Comparison of ENCODE assay signal across 12 cellular contexts in the genomic region with DNA sequence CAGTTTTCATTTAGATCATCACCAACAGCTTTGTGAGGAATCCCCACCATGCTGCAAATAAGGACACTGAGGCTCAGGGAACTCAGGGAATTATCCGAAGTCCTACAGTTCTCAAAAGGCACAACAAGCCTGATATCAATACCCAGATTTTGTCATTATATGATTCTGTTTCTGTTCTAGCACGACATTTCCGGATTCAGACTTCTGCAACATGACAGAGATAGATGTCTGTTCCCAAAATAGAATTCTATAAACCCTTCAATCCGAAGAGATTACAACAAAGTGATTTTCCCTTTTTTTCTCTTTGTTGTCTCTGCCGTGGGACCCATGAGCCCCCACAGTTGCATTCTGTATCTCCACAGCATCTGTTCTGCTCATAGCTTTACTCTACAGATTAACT.
DNase-seq lines count a peak whose midpoint lies in the region; ATAC-seq and TF ChIP-seq lines count a peak whose summit lies in the region.
"Had no signal": no experiment of that assay in that cellular context is flagged by ENCODE, and none has a peak within 500 bp of the region (broad histone marks: within the 10 kb centered on the region; RNA-seq: fewer than 3 reads in every experiment).

No MANE protein-coding gene starts in this region.

- DNase-seq in T-helper 1 cell (no peak), Peyer's patch (no peak), HT-29 (ENCODE audit: low spot score) (no peak), T-helper 9 cell (no peak)
- no peak for DNase-seq in activated effector memory CD4-positive, alpha-beta T cell treated with anti-CD3 and anti-CD28 coated beads, Interleukin-2, amount 50 U/mL, for 16 hours
- DNase-seq: activated naive CD4-positive, alpha-beta T cell; effector CD8-positive, alpha-beta T cell; OCI-M1 had no signal

- peak overlapping the region; percentile 70 for H3K27ac Mint-ChIP-seq in T-helper 1 cell treated with Interleukin-12 subunit alpha and Interleukin-12 subunit beta and Interleukin-4 antibody, amounts not matched to agents 30 μg/mL and 1 μg/mL, for 36 hours
- H3K27ac Mint-ChIP-seq in stimulated activated memory B cell treated with anti-CD40 and anti-IgM and Interleukin-4, amounts not matched to agents 10 μg/mL and 1 μg/mL and 100 μg/mL, for 72 hours: peak overlapping the region; percentile 90

- H3K4me1 Mint-ChIP-seq in T-helper 1 cell treated with Interleukin-12 subunit alpha and Interleukin-12 subunit beta and Interleukin-4 antibody, amounts not matched to agents 30 μg/mL and 1 μg/mL, for 36 hours (ENCODE audit: low read depth): peaks cover 51% of the 10 kb centered on the region
- peaks cover 72% of the 10 kb centered on the region for H3K4me1 Mint-ChIP-seq in stimulated activated memory B cell treated with anti-CD40 and anti-IgM and Interleukin-4, amounts not matched to agents 10 μg/mL and 1 μg/mL and 100 μg/mL, for 72 hours

- H3K9me3 Mint-ChIP-seq in T-helper 1 cell treated with Interleukin-12 subunit alpha and Interleukin-12 subunit beta and Interleukin-4 antibody, amounts not matched to agents 30 μg/mL and 1 μg/mL, for 36 hours: no peaks in the 10 kb centered on the region
- H3K9me3 Mint-ChIP-seq in stimulated activated memory B cell treated with anti-CD40 and anti-IgM and Interleukin-4, amounts not matched to agents 10 μg/mL and 1 μg/mL and 100 μg/mL, for 72 hours: no peaks in the 10 kb centered on the region

- no peaks in the 10 kb centered on the region for H3K36me3 ChIP-seq in Peyer's patch

- no peaks in the 10 kb centered on the region for H3K9me3 ChIP-seq in Peyer's patch

- no peaks in the 10 kb centered on the region for H3K27me3 Mint-ChIP-seq in T-helper 1 cell treated with Interleukin-12 subunit alpha and Interleukin-12 subunit beta and Interleukin-4 antibody, amounts not matched to agents 30 μg/mL and 1 μg/mL, for 36 hours (ENCODE audit: low read depth)
- H3K27me3 Mint-ChIP-seq in stimulated activated memory B cell treated with anti-CD40 and anti-IgM and Interleukin-4, amounts not matched to agents 10 μg/mL and 1 μg/mL and 100 μg/mL, for 72 hours: no peaks in the 10 kb centered on the region

- peak; percentile 23 for ATAC-seq in GM21825 (IDR thresholded peaks at IDR 0.05; ENCODE audit: unreplicated experiment)
- ATAC-seq in stimulated activated memory B cell treated with anti-CD40 and anti-IgM and Interleukin-4, amounts not matched to agents 10 μg/mL and 1 μg/mL and 100 μg/mL, for 72 hours: no peak

- H3K27ac ChIP-seq in Peyer's patch: peak overlapping the region in 3 of 4 donors; percentile 18 to 68 (median 56)
- H3K27ac ChIP-seq: hepatocyte had no signal

- peaks cover 23% of the 10 kb centered on the region for H3K36me3 Mint-ChIP-seq in T-helper 1 cell treated with Interleukin-12 subunit alpha and Interleukin-12 subunit beta and Interleukin-4 antibody, amounts not matched to agents 30 μg/mL and 1 μg/mL, for 36 hours (ENCODE audit: low read depth)
- peaks cover 7% of the 10 kb centered on the region for H3K36me3 Mint-ChIP-seq in stimulated activated memory B cell treated with anti-CD40 and anti-IgM and Interleukin-4, amounts not matched to agents 10 μg/mL and 1 μg/mL and 100 μg/mL, for 72 hours

- H3K4me3 ChIP-seq in Peyer's patch: no peak overlapping the region
- H3K4me3 ChIP-seq: hepatocyte had no signal

- H3K27me3 ChIP-seq in Peyer's patch: no peaks in the 10 kb centered on the region
- H3K27me3 ChIP-seq: hepatocyte had no signal

- H3K4me1 ChIP-seq in Peyer's patch: peaks cover 0 to 25% (median 7%) of the 10 kb centered on the region in 4 donors

- H3K4me3 Mint-ChIP-seq in T-helper 1 cell treated with Interleukin-12 subunit alpha and Interleukin-12 subunit beta and Interleukin-4 antibody, amounts not matched to agents 30 μg/mL and 1 μg/mL, for 36 hours: no peak overlapping the region
- H3K4me3 Mint-ChIP-seq in stimulated activated memory B cell treated with anti-CD40 and anti-IgM and Interleukin-4, amounts not matched to agents 10 μg/mL and 1 μg/mL and 100 μg/mL, for 72 hours: peak overlapping the region; percentile 72

- no peak for TF ChIP-seq CTCF in Peyer's patch (IDR thresholded peaks at IDR 0.05)

- TF ChIP-seq POLR2A in Peyer's patch (IDR thresholded peaks at IDR 0.05): no peak
